Comparison of ENCODE assay signal across 1 cellular context in genomic region chr11:66958232-66958955, GRCh38.
TF ChIP-seq lines count a peak whose summit lies in the region.

Gene PC, minus strand, starts transcription at chr11:66958383. Its CDS starts 86,224 bp downstream, at chr11:66872159.

TF ChIP-seq in K562, 482 proteins besides CTCF, POLR2A, EP300 and RAD21 (continued from another document and continues in another):
- TF ChIP-seq TSHZ1 (CRISPR knock-in tag; IDR thresholded peaks at IDR 0.05) (no peak), ARNT (IDR thresholded peaks at IDR 0.05) (no peak), E4F1 (CRISPR knock-in tag; IDR thresholded peaks at IDR 0.05; ENCODE audit: borderline replicate concordance) (no peak), CBFA2T2 (conservative IDR thresholded peaks at IDR 0.05) (peak; percentile 56), ZSCAN32 (CRISPR knock-in tag; IDR thresholded peaks at IDR 0.05) (no peak), NFXL1 (CRISPR knock-in tag; IDR thresholded peaks at IDR 0.05) (no peak), TAF9B (IDR thresholded peaks at IDR 0.05; ENCODE audit: partially characterized antibody) (peak; percentile 92), ZNF184 (CRISPR knock-in tag; IDR thresholded peaks at IDR 0.05) (no peak), HOMEZ (CRISPR knock-in tag; IDR thresholded peaks at IDR 0.05) (no peak), LEF1 (IDR thresholded peaks at IDR 0.05) (peak; percentile 34; the same call in 1 of the 2 replicates), JUND (IDR thresholded peaks at IDR 0.05; ENCODE audit: borderline replicate concordance, low read depth, low read length) (peak; percentile 65), JUND (tag; IDR thresholded peaks at IDR 0.05; ENCODE audit: borderline replicate concordance, low read depth, low read length) (no peak; the same call in 2 of the 3 replicates), ZNF511 (CRISPR knock-in tag; IDR thresholded peaks at IDR 0.05) (peak; percentile 77; the same call in 1 of the 2 replicates), ZBTB40 (IDR thresholded peaks at IDR 0.05) (peak; percentile 67; the same call in 1 of the 2 replicates), ZBTB40 (CRISPR knock-in tag; IDR thresholded peaks at IDR 0.05) (no peak), ZHX1 (conservative IDR thresholded peaks at IDR 0.05; ENCODE audit: low read length) (no peak), MCM2 (IDR thresholded peaks at IDR 0.05; ENCODE audit: low read depth) (no peak), ZNF24 (IDR thresholded peaks at IDR 0.05) (0 out of 2 replicates have a peak, but pooled peaks have one; percentile 12), TRIM25 (IDR thresholded peaks at IDR 0.05; ENCODE audit: borderline replicate concordance) (no peak), NCOA4 (IDR thresholded peaks at IDR 0.05; ENCODE audit: partially characterized antibody) (no peak), RBM17 (IDR thresholded peaks at IDR 0.05; ENCODE audit: borderline replicate concordance, low read depth, low read length) (no peak), SRF (CRISPR knock-in tag; IDR thresholded peaks at IDR 0.05) (peak in 1 of 2 experiments; percentile 85; a peak in 2 of 4 replicates)
